Comparison of ENCODE assay signal across 8 cellular contexts in the genomic region with DNA sequence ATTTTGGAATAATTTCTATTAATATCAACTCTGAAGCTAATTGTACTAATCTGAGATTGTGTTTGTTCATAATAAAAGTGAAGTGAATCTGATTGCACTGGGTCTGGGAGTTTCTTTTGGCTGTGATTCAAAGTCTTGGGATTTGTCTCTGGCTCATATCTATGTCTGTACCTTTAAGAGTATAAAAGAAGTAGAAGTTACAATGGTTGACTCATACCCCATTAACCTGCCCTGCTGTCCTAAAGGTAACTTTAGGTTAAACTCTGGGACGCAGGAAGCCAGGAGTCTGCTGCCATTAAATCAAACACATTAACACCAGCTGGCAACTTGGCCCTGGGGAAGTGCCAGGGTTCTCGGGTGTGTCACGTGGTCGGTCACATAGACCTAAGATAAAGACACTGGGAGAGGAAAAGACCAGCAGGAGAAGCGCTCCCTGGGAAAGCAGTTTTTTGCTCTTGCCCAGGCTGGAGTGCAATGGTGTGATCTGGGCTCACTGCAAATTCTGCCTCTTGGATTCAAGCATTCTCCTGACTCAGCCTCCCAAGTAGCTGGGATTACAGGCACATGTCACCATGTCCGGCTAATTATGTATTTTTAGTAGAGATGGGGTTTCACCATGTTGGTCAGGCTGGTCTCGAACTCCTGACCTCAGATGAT. TPM values are rescaled to one million over a fixed set of nuclear protein-coding genes. Genes with fewer than 3 reads are reported as not detected.
DNase-seq lines count a peak whose midpoint lies in the region; ATAC-seq and TF ChIP-seq lines count a peak whose summit lies in the region.

No MANE protein-coding gene starts in this region.

- H3K4me1 Mint-ChIP-seq in progenitor cell of endocrine pancreas (ENCODE audit: low read depth): peaks cover 15% of the 10 kb centered on the region
- peaks cover 3% of the 10 kb centered on the region for H3K4me1 Mint-ChIP-seq in activated T-cell treated with anti-CD3 and anti-CD28 coated beads, Interleukin-2, amount 50 U/mL, for 4 hours (ENCODE audit: low read depth)

- H3K36me3 ChIP-seq in A673 (ENCODE audit: insufficient read depth, low read length, poor library complexity, severe bottlenecking): peaks cover 47% of the 10 kb centered on the region
- H3K36me3 ChIP-seq in HUES48 (ENCODE audit: control insufficient read depth, insufficient read depth, low read length): peaks cover 41% of the 10 kb centered on the region

- peak overlapping the region; percentile 56 for H3K27ac Mint-ChIP-seq in progenitor cell of endocrine pancreas

- H3K9me3 Mint-ChIP-seq in progenitor cell of endocrine pancreas (ENCODE audit: low read depth): no peaks in the 10 kb centered on the region
- H3K9me3 Mint-ChIP-seq in activated T-cell treated with anti-CD3 and anti-CD28 coated beads, Interleukin-2, amount 50 U/mL, for 4 hours: no peaks in the 10 kb centered on the region

- H3K27me3 ChIP-seq in A673 (replicated peaks; ENCODE audit: insufficient read depth, low read depth, low read length, poor library complexity): no peaks in the 10 kb centered on the region
- H3K27me3 ChIP-seq in HUES48 (ENCODE audit: control insufficient read depth, insufficient read depth, low read length): no peaks in the 10 kb centered on the region

- peak; percentile 77 for DNase-seq in A673 (ENCODE audit: low spot score)
- peak; percentile 80 for DNase-seq in foreskin melanocyte
- DNase-seq in progenitor cell of endocrine pancreas (ENCODE audit: low spot score, unreplicated experiment): no peak
- DNase-seq in activated T-cell treated with anti-CD3 and anti-CD28 coated beads, Interleukin-2, amount 50 U/mL, for 4 hours: no peak
- DNase-seq in putamen (ENCODE audit: low spot score): no peak

- H3K27ac ChIP-seq in A673 (ENCODE audit: low read depth, low read length, poor library complexity, severe bottlenecking) (peak overlapping the region; percentile 48), HUES48 (ENCODE audit: low read depth, low read length) (peak overlapping the region; percentile 14)

- POLR2A ChIA-PET in A673 (lab: Charles Lee; ENCODE audit: low non-redundant PET): no interaction called here

- TF ChIP-seq CTCF in A673 (conservative IDR thresholded peaks at IDR 0.05; ENCODE audit: low read depth, low read length) (no peak), progenitor cell of endocrine pancreas (IDR thresholded peaks at IDR 0.05; ENCODE audit: unreplicated experiment) (no peak)

- H3K9ac ChIP-seq in HUES48 (ENCODE audit: low read depth, low read length): no peak overlapping the region

- H3K36me3 Mint-ChIP-seq in progenitor cell of endocrine pancreas (ENCODE audit: insufficient read depth): peaks cover 20% of the 10 kb centered on the region
- H3K36me3 Mint-ChIP-seq in activated T-cell treated with anti-CD3 and anti-CD28 coated beads, Interleukin-2, amount 50 U/mL, for 4 hours (ENCODE audit: insufficient read depth): peaks cover 14% of the 10 kb centered on the region

- CTCF ChIA-PET in A673 (lab: Charles Lee): no interaction called here

- no TSS peak for BruUV-seq in A673 (replicated peaks; lab: Mats Ljungman, UMichigan)

- H3K27me3 Mint-ChIP-seq in progenitor cell of endocrine pancreas: no peaks in the 10 kb centered on the region
- no peaks in the 10 kb centered on the region for H3K27me3 Mint-ChIP-seq in activated T-cell treated with anti-CD3 and anti-CD28 coated beads, Interleukin-2, amount 50 U/mL, for 4 hours (ENCODE audit: low read depth)

- H3K9me3 ChIP-seq in A673 (ENCODE audit: low read depth, low read length, poor library complexity, severe bottlenecking) (no peaks in the 10 kb centered on the region), HUES48 (ENCODE audit: control insufficient read depth, insufficient read depth, low read length) (no peaks in the 10 kb centered on the region)

- ATAC-seq in SK-N-SH treated with all-trans-retinoic acid at 6 μM for 48 hours (peak; percentile 94), HG02588 (IDR thresholded peaks at IDR 0.05; ENCODE audit: unreplicated experiment) (no peak)
- ATAC-seq in activated T-cell treated with anti-CD3 and anti-CD28 coated beads, Interleukin-2, amount 50 U/mL, for 4 hours: no peak

- H3K4me3 ChIP-seq in A673 (ENCODE audit: low read depth, low read length, poor library complexity, severe bottlenecking): no peak overlapping the region
- H3K4me3 ChIP-seq in HUES48 (ENCODE audit: low read depth, low read length): no peak overlapping the region

- H3K4me1 ChIP-seq in A673 (ENCODE audit: insufficient read depth, low read length, poor library complexity, severe bottlenecking) (peaks cover 19% of the 10 kb centered on the region), HUES48 (ENCODE audit: control insufficient read depth, insufficient read depth, low read length) (no peaks in the 10 kb centered on the region)

- intact Hi-C loops in A673 (cut with micrococcal nuclease; ENCODE audit: unreplicated experiment): no loop called here

- H3K4me3 Mint-ChIP-seq in progenitor cell of endocrine pancreas (ENCODE audit: low read depth): no peak overlapping the region
- no peak overlapping the region for H3K4me3 Mint-ChIP-seq in activated T-cell treated with anti-CD3 and anti-CD28 coated beads, Interleukin-2, amount 50 U/mL, for 4 hours

TF ChIP-seq in SK-N-SH treated with all-trans-retinoic acid at 6 μM for 48 hours, 23 proteins besides CTCF, POLR2A, EP300 and RAD21:
- peak; percentile 55 for TF ChIP-seq ISL1 (CRISPR knock-in tag; IDR thresholded peaks at IDR 0.05)
- no peak for TF ChIP-seq RARB (CRISPR knock-in tag; IDR thresholded peaks at IDR 0.05)
- TF ChIP-seq TSHZ2 (CRISPR knock-in tag; IDR thresholded peaks at IDR 0.05): 0 out of 2 replicates have a peak, but pooled peaks have one; percentile 26

RNA-seq across cellular contexts. Expression of gene SCD, which starts 17.8 kb away (rescaled TPM):
- total RNA-seq in A673 (2021): 519 and 559 TPM in 2 replicates
- total RNA-seq in progenitor cell of endocrine pancreas: 281 and 309 TPM in 2 replicates
- 10 to 100 TPM; 19.7 to 26.7 (median 21.1) TPM for total RNA-seq in activated T-cell treated with anti-CD3 and anti-CD28 coated beads, Interleukin-2, amount 50 U/mL, for 4 hours

RNA-seq across cellular contexts. Expression of gene PKD2L1, which starts 34.8 kb away (rescaled TPM):
- total RNA-seq in A673 (2021): not detected in 2 replicates
- 0.38 TPM in 1 of 2 replicates, not detected in the other for total RNA-seq in progenitor cell of endocrine pancreas
- not detected for total RNA-seq in activated T-cell treated with anti-CD3 and anti-CD28 coated beads, Interleukin-2, amount 50 U/mL, for 4 hours

Comparison
In these comparisons a context has a peak if more than half of its experiments do, and no peak if none do; other contexts are left out.
1. DNase-seq: peak in A673 (single experiment) and foreskin melanocyte (single experiment); none in progenitor cell of endocrine pancreas (single experiment), activated T-cell treated with anti-CD3 and anti-CD28 coated beads, Interleukin-2, amount 50 U/mL, for 4 hours (single experiment) and putamen (single experiment).
2. RNA of gene SCD, which starts 17.8 kb away (total RNA-seq): 519 to 559 TPM in A673 and 281 to 309 TPM in progenitor cell of endocrine pancreas; 19.7 to 26.7 TPM in activated T-cell treated with anti-CD3 and anti-CD28 coated beads, Interleukin-2, amount 50 U/mL, for 4 hours; every median in the first group is over 10 times any median in the second.